In the genomic region with DNA sequence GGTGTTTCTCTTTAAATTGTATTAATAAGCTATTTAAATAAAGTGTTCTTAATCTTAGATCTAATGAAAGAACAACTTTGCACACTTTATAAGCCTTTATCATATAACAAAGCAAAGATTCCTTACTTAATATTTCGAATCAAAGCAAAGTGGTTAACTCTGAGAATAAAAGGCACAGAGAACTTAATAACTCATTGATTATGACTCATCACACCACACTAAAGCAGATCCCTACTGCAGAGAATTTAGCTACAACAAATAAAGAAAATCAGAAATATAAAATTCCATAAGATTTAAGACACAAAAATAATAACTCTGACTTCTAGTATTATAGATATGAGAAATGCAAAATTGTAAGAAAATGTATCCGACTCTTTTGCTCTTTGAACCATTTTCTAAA, we compare ENCODE assay signal across 2 cellular contexts.
TF ChIP-seq lines count a peak whose summit lies in the region.

No MANE protein-coding gene starts in this region.

TF ChIP-seq in liver, 16 proteins besides CTCF, POLR2A, EP300 and RAD21:
- TF ChIP-seq, protein P1, sequence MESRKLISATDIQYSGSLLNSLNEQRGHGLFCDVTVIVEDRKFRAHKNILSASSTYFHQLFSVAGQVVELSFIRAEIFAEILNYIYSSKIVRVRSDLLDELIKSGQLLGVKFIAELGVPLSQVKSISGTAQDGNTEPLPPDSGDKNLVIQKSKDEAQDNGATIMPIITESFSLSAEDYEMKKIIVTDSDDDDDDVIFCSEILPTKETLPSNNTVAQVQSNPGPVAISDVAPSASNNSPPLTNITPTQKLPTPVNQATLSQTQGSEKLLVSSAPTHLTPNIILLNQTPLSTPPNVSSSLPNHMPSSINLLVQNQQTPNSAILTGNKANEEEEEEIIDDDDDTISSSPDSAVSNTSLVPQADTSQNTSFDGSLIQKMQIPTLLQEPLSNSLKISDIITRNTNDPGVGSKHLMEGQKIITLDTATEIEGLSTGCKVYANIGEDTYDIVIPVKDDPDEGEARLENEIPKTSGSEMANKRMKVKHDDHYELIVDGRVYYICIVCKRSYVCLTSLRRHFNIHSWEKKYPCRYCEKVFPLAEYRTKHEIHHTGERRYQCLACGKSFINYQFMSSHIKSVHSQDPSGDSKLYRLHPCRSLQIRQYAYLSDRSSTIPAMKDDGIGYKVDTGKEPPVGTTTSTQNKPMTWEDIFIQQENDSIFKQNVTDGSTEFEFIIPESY (IDR thresholded peaks at IDR 0.05), result no peak
- TF ChIP-seq JUND (IDR thresholded peaks at IDR 0.05), result peak; percentile 22 to 80

TF ChIP-seq in HepG2, 621 proteins besides CTCF, POLR2A, EP300 and RAD21:
- no peak for TF ChIP-seq FOSL2 (CRISPR knock-in tag; IDR thresholded peaks at IDR 0.05)
- TF ChIP-seq ZNF619 (CRISPR knock-in tag; IDR thresholded peaks at IDR 0.05), result no peak
- TF ChIP-seq ARID2 (CRISPR knock-in tag; IDR thresholded peaks at IDR 0.05; ENCODE audit: borderline replicate concordance), result no peak
- no peak for TF ChIP-seq HDAC6 (IDR thresholded peaks at IDR 0.05; ENCODE audit: low read depth, low read length)
- no peak for TF ChIP-seq U2AF1 (optimal IDR thresholded peaks at IDR 0.05; ENCODE audit: low read depth, low read length)
- no peak for TF ChIP-seq SOX5 (CRISPR knock-in tag; IDR thresholded peaks at IDR 0.05; ENCODE audit: borderline replicate concordance)
- no peak for TF ChIP-seq POLR2AphosphoS2 (IDR thresholded peaks at IDR 0.05; ENCODE audit: low read depth, low read length)
- TF ChIP-seq ZNF317 (CRISPR knock-in tag; IDR thresholded peaks at IDR 0.05), result no peak
- TF ChIP-seq MTF1 (CRISPR knock-in tag; IDR thresholded peaks at IDR 0.05), result no peak
- TF ChIP-seq SYNCRIP (IDR thresholded peaks at IDR 0.05; ENCODE audit: insufficient read depth, low read depth, low read length), result no peak
- TF ChIP-seq, protein P2, sequence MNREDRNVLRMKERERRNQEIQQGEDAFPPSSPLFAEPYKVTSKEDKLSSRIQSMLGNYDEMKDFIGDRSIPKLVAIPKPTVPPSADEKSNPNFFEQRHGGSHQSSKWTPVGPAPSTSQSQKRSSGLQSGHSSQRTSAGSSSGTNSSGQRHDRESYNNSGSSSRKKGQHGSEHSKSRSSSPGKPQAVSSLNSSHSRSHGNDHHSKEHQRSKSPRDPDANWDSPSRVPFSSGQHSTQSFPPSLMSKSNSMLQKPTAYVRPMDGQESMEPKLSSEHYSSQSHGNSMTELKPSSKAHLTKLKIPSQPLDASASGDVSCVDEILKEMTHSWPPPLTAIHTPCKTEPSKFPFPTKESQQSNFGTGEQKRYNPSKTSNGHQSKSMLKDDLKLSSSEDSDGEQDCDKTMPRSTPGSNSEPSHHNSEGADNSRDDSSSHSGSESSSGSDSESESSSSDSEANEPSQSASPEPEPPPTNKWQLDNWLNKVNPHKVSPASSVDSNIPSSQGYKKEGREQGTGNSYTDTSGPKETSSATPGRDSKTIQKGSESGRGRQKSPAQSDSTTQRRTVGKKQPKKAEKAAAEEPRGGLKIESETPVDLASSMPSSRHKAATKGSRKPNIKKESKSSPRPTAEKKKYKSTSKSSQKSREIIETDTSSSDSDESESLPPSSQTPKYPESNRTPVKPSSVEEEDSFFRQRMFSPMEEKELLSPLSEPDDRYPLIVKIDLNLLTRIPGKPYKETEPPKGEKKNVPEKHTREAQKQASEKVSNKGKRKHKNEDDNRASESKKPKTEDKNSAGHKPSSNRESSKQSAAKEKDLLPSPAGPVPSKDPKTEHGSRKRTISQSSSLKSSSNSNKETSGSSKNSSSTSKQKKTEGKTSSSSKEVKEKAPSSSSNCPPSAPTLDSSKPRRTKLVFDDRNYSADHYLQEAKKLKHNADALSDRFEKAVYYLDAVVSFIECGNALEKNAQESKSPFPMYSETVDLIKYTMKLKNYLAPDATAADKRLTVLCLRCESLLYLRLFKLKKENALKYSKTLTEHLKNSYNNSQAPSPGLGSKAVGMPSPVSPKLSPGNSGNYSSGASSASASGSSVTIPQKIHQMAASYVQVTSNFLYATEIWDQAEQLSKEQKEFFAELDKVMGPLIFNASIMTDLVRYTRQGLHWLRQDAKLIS (CRISPR knock-in tag; IDR thresholded peaks at IDR 0.05), result no peak
- TF ChIP-seq RCOR2 (CRISPR knock-in tag; IDR thresholded peaks at IDR 0.05), result no peak
- TF ChIP-seq GFI1 (CRISPR knock-in tag; IDR thresholded peaks at IDR 0.05; ENCODE audit: borderline replicate concordance), result no peak
TF ChIP-seq in HepG2: peak in this region for 0.
